Comparison of ENCODE assay signal across 15 cellular contexts in genomic region chr20:53918010-53918311, GRCh38.
A peak's percentile ranks its signal among the peaks of the same experiment; 100 is the strongest.
DNase-seq lines count a peak whose midpoint lies in the region; ATAC-seq and TF ChIP-seq lines count a peak whose summit lies in the region.
"Had no signal": no experiment of that assay in that cellular context is flagged by ENCODE, and none has a peak within 500 bp of the region (broad histone marks: within the 10 kb centered on the region; RNA-seq: fewer than 3 reads in every experiment).

No MANE protein-coding gene starts in this region.

- H2BK5ac ChIP-seq in trophoblast cell (ENCODE audit: low read depth, low read length, poor library complexity): no peak overlapping the region

- no peak overlapping the region for H3K23ac ChIP-seq in trophoblast cell (ENCODE audit: low read length)

- no peak overlapping the region for H3K4ac ChIP-seq in trophoblast cell (ENCODE audit: low read depth, low read length)

- H3K9ac ChIP-seq in OCI-LY3 (ENCODE audit: low read length) (no peak overlapping the region), trophoblast cell (ENCODE audit: low read length) (no peak overlapping the region)

- no peak overlapping the region for H4K91ac ChIP-seq in trophoblast cell (ENCODE audit: low read depth, low read length)

- intact Hi-C loops in CD14-positive monocyte (cut with micrococcal nuclease): loop anchor here (5.0 to 10.0 kb wide), 3 partner anchors 83 to 341 kb away; no protein-coding TSS in a partner anchor
- intact Hi-C loops in dendritic cell treated with granulocyte-macrophage colony-stimulating factor and Interleukin-4, amounts not matched to agents 40 ng/mL and 50 ng/mL, for 4 days (cut with micrococcal nuclease): loop anchor here (5.0 to 10.0 kb wide), 3 partner anchors 163 to 261 kb away; no protein-coding TSS in a partner anchor

- H3K4me1 ChIP-seq in OCI-LY3 (ENCODE audit: low read length) (peaks cover 50% of the 10 kb centered on the region), trophoblast cell (ENCODE audit: control insufficient read depth in 1 of 2, insufficient read depth in 2 of 2, low read length in 2 of 2) (peaks cover 8 to 19% of the 10 kb centered on the region in 2 experiments)

- no peak for ATAC-seq in HG02981 (IDR thresholded peaks at IDR 0.05; ENCODE audit: unreplicated experiment)
- ATAC-seq: esophagus mucosa had no signal

- no peaks in the 10 kb centered on the region for H3K27me3 Mint-ChIP-seq in CD14-positive monocyte (ENCODE audit: low read depth in 3 of 3)
- no peaks in the 10 kb centered on the region for H3K27me3 Mint-ChIP-seq in dendritic cell treated with granulocyte-macrophage colony-stimulating factor and Interleukin-4, amounts not matched to agents 40 ng/mL and 50 ng/mL, for 4 days
- H3K27me3 Mint-ChIP-seq: activated CD8-positive, alpha-beta T cell treated with anti-CD3 and anti-CD28 coated beads for 36 hours; CD4-positive, alpha-beta memory T cell had no signal

- H3K27ac ChIP-seq in OCI-LY3 (ENCODE audit: low read length): no peak overlapping the region
- peak overlapping the region; percentile 63 for H3K27ac ChIP-seq in trophoblast cell (ENCODE audit: low read depth, low read length)

- H3K79me2 ChIP-seq in OCI-LY3 (ENCODE audit: low read length): no peaks in the 10 kb centered on the region
- peaks cover 3% of the 10 kb centered on the region for H3K79me2 ChIP-seq in trophoblast cell (ENCODE audit: control insufficient read depth, insufficient read depth, low read length, poor library complexity)

- H4K12ac ChIP-seq in trophoblast cell (ENCODE audit: low read depth, low read length): no peak overlapping the region

- no peak overlapping the region for H2AFZ ChIP-seq in OCI-LY3 (ENCODE audit: low read depth, low read length)
- no peak overlapping the region for H2AFZ ChIP-seq in trophoblast cell (ENCODE audit: insufficient read depth, low read length, poor library complexity)

- no peak overlapping the region for H2BK12ac ChIP-seq in trophoblast cell (ENCODE audit: low read length)

- H2BK120ac ChIP-seq in trophoblast cell (ENCODE audit: insufficient read depth, low read length, poor library complexity): no peak overlapping the region

- no peak overlapping the region for H2AK5ac ChIP-seq in trophoblast cell (ENCODE audit: low read length)

- H3K4me3 Mint-ChIP-seq in CD14-positive monocyte: no peak overlapping the region
- H3K4me3 Mint-ChIP-seq in dendritic cell treated with granulocyte-macrophage colony-stimulating factor and Interleukin-4, amounts not matched to agents 40 ng/mL and 50 ng/mL, for 4 days: no peak overlapping the region
- H3K4me3 Mint-ChIP-seq: activated CD8-positive, alpha-beta T cell treated with anti-CD3 and anti-CD28 coated beads for 36 hours had no signal

- no peak overlapping the region for H4K8ac ChIP-seq in trophoblast cell (ENCODE audit: low read depth, low read length)

- H3K27me3 ChIP-seq in OCI-LY3 (ENCODE audit: low read depth, low read length) (peaks cover 20% of the 10 kb centered on the region), trophoblast cell (ENCODE audit: insufficient read depth, low read length) (no peaks in the 10 kb centered on the region)

- H3K36me3 ChIP-seq in OCI-LY3 (replicated peaks; ENCODE audit: low read depth, low read length): no peaks in the 10 kb centered on the region
- H3K36me3 ChIP-seq in trophoblast cell (ENCODE audit: control insufficient read depth in 1 of 2, insufficient read depth in 2 of 2, low read length in 2 of 2): no peaks in the 10 kb centered on the region

- H3K79me1 ChIP-seq in trophoblast cell (ENCODE audit: low read length): peaks cover 18% of the 10 kb centered on the region

- TF ChIP-seq CTCF in CD14-positive monocyte (IDR thresholded peaks at IDR 0.05) (no peak), OCI-LY3 (IDR thresholded peaks at IDR 0.05; ENCODE audit: low read depth, low read length) (no peak)

- H3K36me3 Mint-ChIP-seq in CD14-positive monocyte: no peaks in the 10 kb centered on the region
- no peaks in the 10 kb centered on the region for H3K36me3 Mint-ChIP-seq in dendritic cell treated with granulocyte-macrophage colony-stimulating factor and Interleukin-4, amounts not matched to agents 40 ng/mL and 50 ng/mL, for 4 days (ENCODE audit: low read depth)
- H3K36me3 Mint-ChIP-seq: CD4-positive, alpha-beta memory T cell had no signal

- DNase-seq in CD14-positive monocyte (ENCODE audit: low spot score): no peak
- DNase-seq in trophoblast cell: no peak
- DNase-seq in dedifferentiated amniotic fluid mesenchymal stem cell (ENCODE audit: extremely low spot score): no peak
- no peak for DNase-seq in SHP77 (lab: John Stamatoyannopoulos, UW)
- DNase-seq in KG1 (lab: John Stamatoyannopoulos, UW): no peak
- DNase-seq: activated CD8-positive, alpha-beta T cell treated with anti-CD3 and anti-CD28 coated beads for 36 hours; amniotic stem cell; CD4-positive, alpha-beta memory T cell; kidney; NCI-H1105 treated with DMSO at 0.1 percent for 48 hours; NCI-H69 had no signal

- no peak overlapping the region for H3K18ac ChIP-seq in trophoblast cell (ENCODE audit: low read length)

- H4K20me1 ChIP-seq in OCI-LY3 (ENCODE audit: insufficient read depth, low read length): no peaks in the 10 kb centered on the region

- no peak overlapping the region for H3K14ac ChIP-seq in trophoblast cell (ENCODE audit: low read length)

- H3K4me2 ChIP-seq in OCI-LY3 (ENCODE audit: low read length) (peak overlapping the region; percentile 82), trophoblast cell (ENCODE audit: low read length) (peak overlapping the region; percentile 29)

- H3K9me3 ChIP-seq in OCI-LY3 (ENCODE audit: insufficient read depth, low read length): no peaks in the 10 kb centered on the region
- no peaks in the 10 kb centered on the region for H3K9me3 ChIP-seq in trophoblast cell (ENCODE audit: insufficient read depth, low read depth, low read length)

- peak overlapping the region; percentile 94 to 100 (median 98) for H3K27ac Mint-ChIP-seq in CD14-positive monocyte
- H3K27ac Mint-ChIP-seq in dendritic cell treated with granulocyte-macrophage colony-stimulating factor and Interleukin-4, amounts not matched to agents 40 ng/mL and 50 ng/mL, for 4 days: peak overlapping the region; percentile 95

- peaks cover 64% of the 10 kb centered on the region for H3K4me1 Mint-ChIP-seq in CD14-positive monocyte
- peaks cover 71% of the 10 kb centered on the region for H3K4me1 Mint-ChIP-seq in dendritic cell treated with granulocyte-macrophage colony-stimulating factor and Interleukin-4, amounts not matched to agents 40 ng/mL and 50 ng/mL, for 4 days (ENCODE audit: low read depth)

- H3K4me3 ChIP-seq in OCI-LY3 (ENCODE audit: low read length) (peak overlapping the region; percentile 0; the same call in 1 of the 2 replicates), trophoblast cell (ENCODE audit: low read depth, low read length) (no peak overlapping the region)

- H3K9me3 Mint-ChIP-seq in CD14-positive monocyte: no peaks in the 10 kb centered on the region
- H3K9me3 Mint-ChIP-seq in dendritic cell treated with granulocyte-macrophage colony-stimulating factor and Interleukin-4, amounts not matched to agents 40 ng/mL and 50 ng/mL, for 4 days: no peaks in the 10 kb centered on the region
- H3K9me3 Mint-ChIP-seq: activated CD8-positive, alpha-beta T cell treated with anti-CD3 and anti-CD28 coated beads for 36 hours; CD4-positive, alpha-beta memory T cell had no signal
